ENCODE assay signal across 26 cellular contexts in the genomic region with DNA sequence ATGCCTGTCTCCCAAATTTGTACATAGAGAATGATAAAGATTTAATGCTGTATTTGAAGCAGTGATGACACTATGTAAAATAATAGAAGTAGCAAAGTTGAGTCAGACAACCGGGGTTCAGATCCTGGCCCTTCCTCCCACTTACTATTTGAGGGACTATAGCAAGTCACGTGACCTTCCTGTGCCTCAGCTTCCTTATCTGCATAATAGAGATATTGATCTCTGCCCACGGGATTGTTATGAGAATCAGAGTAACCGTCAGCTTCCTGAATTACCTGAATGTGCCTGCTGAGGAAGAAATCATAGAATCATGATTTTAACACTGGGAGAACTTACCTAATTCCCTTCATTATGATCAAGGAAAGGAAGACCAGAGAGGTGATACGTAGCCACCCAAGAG. TPM values are rescaled to one million over a fixed set of nuclear protein-coding genes. Genes with fewer than 3 reads are reported as not detected.
A peak's percentile ranks its signal among the peaks of the same experiment; 100 is the strongest.
DNase-seq lines count a peak whose midpoint lies in the region; ATAC-seq and TF ChIP-seq lines count a peak whose summit lies in the region.
"Had no signal": no experiment of that assay in that cellular context is flagged by ENCODE, and none has a peak within 500 bp of the region (broad histone marks: within the 10 kb centered on the region; RNA-seq: fewer than 3 reads in every experiment).

No MANE protein-coding gene starts in this region.

- DNase-seq in SK-N-MC (ENCODE audit: low read depth, low spot score) (no peak), gastrocnemius medialis (no peak), prostate gland (ENCODE audit: low spot score) (no peak)
- DNase-seq: AML-193; CD4-positive, alpha-beta T cell; GM23248; H7; Kasumi-1; MV-4-11; NCI-H1105; NCI-H146; NCI-H2029; NCI-H446; NCI-H82; NK-92 treated with Interleukin-12 subunit alpha and Interleukin-12 subunit beta, amount 100 ng/mL, for 24 hours; PC-3 had no signal

- H3K4me3 ChIP-seq in SK-N-MC (no peak overlapping the region), parathyroid adenoma (ENCODE audit: low read depth, low read length) (no peak overlapping the region), gastrocnemius medialis (no peak overlapping the region), prostate gland (no peak overlapping the region)
- H3K4me3 ChIP-seq: A549; BLaER1 treated with 17β-estradiol and CSF1 and Interleukin-3, amounts not matched to agents 10 nM and 100 nM; GM23248 had no signal

- no peak overlapping the region for H3K4me2 ChIP-seq in parathyroid adenoma (ENCODE audit: low read length)

- 55% methylated on average over 5 of the region's 5 CpGs for WGBS in prostate gland

- intact Hi-C loops in gastrocnemius medialis (cut with DNase I; ENCODE audit: low total_unique reads) (no loop called here), prostate gland (cut with DNase I) (loop anchor here (5.0 to 10.0 kb wide), 2 partner anchors 91 to 188 kb away; no protein-coding TSS in a partner anchor)

- no peak for TF ChIP-seq CTCF in VCaP (conservative IDR thresholded peaks at IDR 0.05)
- TF ChIP-seq CTCF in parathyroid adenoma (IDR thresholded peaks at IDR 0.05) = no peak
- TF ChIP-seq CTCF in gastrocnemius medialis (IDR thresholded peaks at IDR 0.05 in 4 of 5, conservative IDR thresholded peaks at IDR 0.05 in 1 of 5) = no peak
- no peak for TF ChIP-seq CTCF in prostate gland (IDR thresholded peaks at IDR 0.05)

- in situ Hi-C loops in gastrocnemius medialis (cut with MboI; ENCODE audit: low sequenced_read_pairs in 4 of 4) = loop anchor here in 3 of 4 donors (10.0 to 25.0 kb wide), 2 partner anchors 398 to 406 kb away; no protein-coding TSS in a partner anchor

- H3K36me3 ChIP-seq in SK-N-MC (ENCODE audit: insufficient read depth, low read length) (peaks cover 10% of the 10 kb centered on the region; the same call in 1 of the 2 replicates), parathyroid adenoma (ENCODE audit: control insufficient read depth, insufficient read depth, low read length) (no peaks in the 10 kb centered on the region), gastrocnemius medialis (no peaks in the 10 kb centered on the region), prostate gland (no peaks in the 10 kb centered on the region)

- H3K79me2 ChIP-seq in parathyroid adenoma = no peaks in the 10 kb centered on the region

- peak overlapping the region; percentile 95 for H3K27ac ChIP-seq in SK-N-MC
- H3K27ac ChIP-seq in VCaP = peak overlapping the region; percentile 46; the same call in 1 of the 2 replicates
- peak overlapping the region; percentile 19 for H3K27ac ChIP-seq in cingulate gyrus (ENCODE audit: low read depth, low read length)
- H3K27ac ChIP-seq in parathyroid adenoma = no peak overlapping the region
- no peak overlapping the region for H3K27ac ChIP-seq in gastrocnemius medialis
- H3K27ac ChIP-seq in prostate gland = no peak overlapping the region
- H3K27ac ChIP-seq: BLaER1 treated with 17β-estradiol and CSF1 and Interleukin-3, amounts not matched to agents 10 nM and 100 nM; GM23248 had no signal

- ATAC-seq in gastrocnemius medialis (no peak), HG03432 (IDR thresholded peaks at IDR 0.05; ENCODE audit: unreplicated experiment) (no peak)
- ATAC-seq: HepG2, PC-3 had no signal

- H3K4me1 ChIP-seq in parathyroid adenoma = peaks cover 19% of the 10 kb centered on the region
- H3K4me1 ChIP-seq in gastrocnemius medialis = peaks cover 0 to 7% of the 10 kb centered on the region in 2 donors
- no peaks in the 10 kb centered on the region for H3K4me1 ChIP-seq in prostate gland (replicated peaks)

- H3K27me3 ChIP-seq in parathyroid adenoma (ENCODE audit: control insufficient read depth, insufficient read depth, low read length) = no peaks in the 10 kb centered on the region
- no peaks in the 10 kb centered on the region for H3K27me3 ChIP-seq in gastrocnemius medialis
- no peaks in the 10 kb centered on the region for H3K27me3 ChIP-seq in prostate gland (replicated peaks; ENCODE audit: insufficient read depth)
- H3K27me3 ChIP-seq: BLaER1 treated with 17β-estradiol and CSF1 and Interleukin-3, amounts not matched to agents 10 nM and 100 nM had no signal

- TF ChIP-seq POLR2A in gastrocnemius medialis (IDR thresholded peaks at IDR 0.05) (no peak), prostate gland (IDR thresholded peaks at IDR 0.05) (no peak)

- H2AFZ ChIP-seq in parathyroid adenoma = peak overlapping the region; percentile 70
- H2AFZ ChIP-seq: GM23248 had no signal

- H3K9me3 ChIP-seq in SK-N-MC (ENCODE audit: low read depth, low read length) (no peaks in the 10 kb centered on the region), parathyroid adenoma (ENCODE audit: control insufficient read depth, low read length) (no peaks in the 10 kb centered on the region), gastrocnemius medialis (no peaks in the 10 kb centered on the region), prostate gland (no peaks in the 10 kb centered on the region)
- H3K9me3 ChIP-seq: A549; BLaER1 treated with 17β-estradiol and CSF1 and Interleukin-3, amounts not matched to agents 10 nM and 100 nM had no signal

- H3K9ac ChIP-seq in SK-N-MC (ENCODE audit: insufficient read length) (no peak overlapping the region), parathyroid adenoma (no peak overlapping the region)
- H3K9ac ChIP-seq: GM23248 had no signal

RNA-seq across cellular contexts. Expression of a gene that starts 26.9 kb away (rescaled TPM):
- total RNA-seq in gastrocnemius medialis = 10 to 100 TPM in 2 of 4 donors, 1 to 10 TPM in 2; 5.3 to 23.9 (median 8.9) TPM
- total RNA-seq in prostate gland = 10 to 100 TPM; 23.1 to 27.5 TPM

RNA-seq across cellular contexts. Expression of a gene that starts 42.8 kb away (rescaled TPM):
- total RNA-seq in gastrocnemius medialis = 1,000 to 10,000 TPM in 3 of 4 donors, 100 to 1,000 TPM in 1; 811 to 2,339 (median 1,413) TPM
- 10 to 100 TPM in 1 of 2 donors, under 1 TPM in 1; 0.85 to 11.2 TPM for total RNA-seq in prostate gland
- total RNA-seq: CD4-positive, alpha-beta T cell; G401; GM23248; HepG2; HT1080; M059J; PC-3 had no signal

RNA-seq across cellular contexts. Expression of a gene that starts 44.9 kb away (rescaled TPM):
- total RNA-seq in gastrocnemius medialis = not detected
- 1 to 10 TPM; 1.9 to 9.0 TPM for total RNA-seq in prostate gland
- total RNA-seq: G401, GM23248, H7, HepG2, HT1080, PC-3 had no signal

Comparison
In these comparisons a context has a peak if more than half of its experiments do, and no peak if none do; other contexts are left out.
1. H3K27ac ChIP-seq: peak in SK-N-MC (single experiment), VCaP (single experiment) and cingulate gyrus (single experiment); none in parathyroid adenoma (single experiment), gastrocnemius medialis (0 of 4) and prostate gland (0 of 2).
2. RNA of a gene that starts 42.8 kb away (total RNA-seq): 811 to 2,339 TPM in gastrocnemius medialis; 0.85 to 11.2 TPM in prostate gland; every median in the first group is over 10 times any median in the second.